1 cellular context compared by ENCODE assay signal in genomic region chr3:33067484-33067883, GRCh38.
TF ChIP-seq lines count a peak whose summit lies in the region.

No MANE protein-coding gene starts in this region.

TF ChIP-seq in K562, 482 proteins besides CTCF, POLR2A, EP300 and RAD21 (continued from another document and continues in another):
- TF ChIP-seq HMGXB4 (CRISPR knock-in tag; IDR thresholded peaks at IDR 0.05), result no peak
- TF ChIP-seq ZNF589 (CRISPR knock-in tag; IDR thresholded peaks at IDR 0.05; ENCODE audit: low read depth), result no peak
- TF ChIP-seq BCOR (IDR thresholded peaks at IDR 0.05), result no peak
- TF ChIP-seq HOXB6 (CRISPR knock-in tag; IDR thresholded peaks at IDR 0.05; ENCODE audit: borderline replicate concordance), result no peak
- no peak for TF ChIP-seq KLF6 (CRISPR knock-in tag; IDR thresholded peaks at IDR 0.05; ENCODE audit: borderline replicate concordance)
- TF ChIP-seq SNIP1 (IDR thresholded peaks at IDR 0.05; ENCODE audit: low read depth), result no peak
- no peak for TF ChIP-seq SNAPC5 (CRISPR knock-in tag; IDR thresholded peaks at IDR 0.05)
- TF ChIP-seq COPS2 (conservative IDR thresholded peaks at IDR 0.05), result no peak
- no peak for TF ChIP-seq TBP (optimal IDR thresholded peaks at IDR 0.05; ENCODE audit: low read depth, low read length)
- no peak for TF ChIP-seq THAP12 (CRISPR knock-in tag; IDR thresholded peaks at IDR 0.05)
- TF ChIP-seq ZNF12 (CRISPR knock-in tag; IDR thresholded peaks at IDR 0.05), result no peak
- no peak for TF ChIP-seq ARHGAP35 (IDR thresholded peaks at IDR 0.05; ENCODE audit: partially characterized antibody)
- no peak for TF ChIP-seq PURB (CRISPR knock-in tag; IDR thresholded peaks at IDR 0.05; ENCODE audit: low read depth)
- no peak for TF ChIP-seq AFF4 (CRISPR knock-in tag; IDR thresholded peaks at IDR 0.05)
- no peak for TF ChIP-seq CHCHD3 (CRISPR knock-in tag; IDR thresholded peaks at IDR 0.05)
- no peak for TF ChIP-seq ILF3 (IDR thresholded peaks at IDR 0.05; ENCODE audit: borderline replicate concordance)
- TF ChIP-seq RBM22 (IDR thresholded peaks at IDR 0.05; ENCODE audit: low read depth, low read length, poor library complexity, severe bottlenecking), result no peak
- no peak for TF ChIP-seq FOXO4 (CRISPR knock-in tag; IDR thresholded peaks at IDR 0.05)
- no peak for TF ChIP-seq POLR3G (IDR thresholded peaks at IDR 0.05; ENCODE audit: extremely low read depth, insufficient read length, insufficient replicate concordance)
- TF ChIP-seq FIP1L1 (IDR thresholded peaks at IDR 0.05; ENCODE audit: low read depth, low read length, poor library complexity, severe bottlenecking), result no peak
- TF ChIP-seq ETV5 (CRISPR knock-in tag; IDR thresholded peaks at IDR 0.05; ENCODE audit: low read depth), result no peak
- no peak for TF ChIP-seq TEAD2 (tag; IDR thresholded peaks at IDR 0.05)
- TF ChIP-seq PCBP1 (IDR thresholded peaks at IDR 0.05; ENCODE audit: low read depth, low read length, poor library complexity, severe bottlenecking), result no peak
- no peak for TF ChIP-seq RFX5 (IDR thresholded peaks at IDR 0.05; ENCODE audit: low read depth, low read length)
- TF ChIP-seq POLR2AphosphoS5 (IDR thresholded peaks at IDR 0.05; ENCODE audit: control insufficient read depth, insufficient read depth, low read depth, low read length), result no peak
- TF ChIP-seq ZNF512 (tag; IDR thresholded peaks at IDR 0.05), result no peak
- TF ChIP-seq ARID2 (IDR thresholded peaks at IDR 0.05), result no peak
- no peak for TF ChIP-seq POU5F1 (IDR thresholded peaks at IDR 0.05; ENCODE audit: borderline replicate concordance, low read depth, low read length, partially characterized antibody)
- TF ChIP-seq CEBPG (CRISPR knock-in tag; IDR thresholded peaks at IDR 0.05), result no peak
- TF ChIP-seq CEBPG (tag; conservative IDR thresholded peaks at IDR 0.05 in 1 of 2, IDR thresholded peaks at IDR 0.05 in 1 of 2), result no peak
- peak; percentile 84 for TF ChIP-seq SOX6 (IDR thresholded peaks at IDR 0.05)
- TF ChIP-seq MAFK (IDR thresholded peaks at IDR 0.05; ENCODE audit: low read length), result peak; percentile 28; the same call in 1 of the 2 replicates
- no peak for TF ChIP-seq MGA (IDR thresholded peaks at IDR 0.05)
- TF ChIP-seq NR3C1 (CRISPR knock-in tag; IDR thresholded peaks at IDR 0.05), result no peak
- no peak for TF ChIP-seq CREB3 (tag; conservative IDR thresholded peaks at IDR 0.05; ENCODE audit: low read depth)
- no peak for TF ChIP-seq EGR1 (conservative IDR thresholded peaks at IDR 0.05)
- TF ChIP-seq ZNF583 (CRISPR knock-in tag; IDR thresholded peaks at IDR 0.05), result no peak
- TF ChIP-seq TCF3 (CRISPR knock-in tag; IDR thresholded peaks at IDR 0.05), result 0 out of 2 replicates have a peak, but pooled peaks have one; percentile 9
